In the genomic region with DNA sequence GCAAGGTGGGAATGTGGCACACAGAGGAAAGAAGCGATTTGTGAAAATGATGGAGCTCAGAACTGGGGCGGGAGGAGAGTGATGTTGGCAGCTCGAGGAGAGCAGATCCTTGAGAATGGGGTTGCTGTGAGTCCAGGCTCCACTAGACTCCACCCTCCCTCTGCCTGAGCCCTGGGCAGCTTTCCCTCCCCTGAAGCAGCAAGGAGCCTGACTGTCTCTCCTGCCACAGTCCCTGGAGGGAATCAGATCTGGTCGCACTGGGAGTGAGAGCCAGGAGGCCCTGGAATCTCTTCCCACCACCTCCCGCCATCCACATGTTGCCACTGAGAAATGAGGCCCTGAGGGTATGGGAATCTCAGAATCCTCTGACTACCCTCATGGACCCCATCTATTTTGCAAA, we compare ENCODE assay signal across 23 cellular contexts.
"Had no signal": no experiment of that assay in that cellular context is flagged by ENCODE, and none has a peak within 500 bp of the region (broad histone marks: within the 10 kb centered on the region; RNA-seq: fewer than 3 reads in every experiment).

No MANE protein-coding gene starts in this region.

- H3K27me3 ChIP-seq: right lobe of liver, suprapubic skin, transverse colon, upper lobe of right lung, uterus had no signal

- H3K27me3 Mint-ChIP-seq: natural killer cell treated with Interleukin-12 subunit alpha and Interleukin-12 subunit beta and Interleukin-15 and Interleukin-18, amount 100 ng/mL, for 72 hours; stimulated activated naive CD8-positive, alpha-beta T cell treated with anti-CD3 and anti-CD28 coated beads, Interleukin-15, amount 100 ng/mL, for 72 hours had no signal

- H3K4me1 Mint-ChIP-seq: immature natural killer cell; memory B cell; naive B cell; stimulated activated naive CD8-positive, alpha-beta T cell treated with anti-CD3 and anti-CD28 coated beads, Interleukin-15, amount 100 ng/mL, for 72 hours had no signal

- H3K27ac Mint-ChIP-seq: immature natural killer cell; memory B cell; naive B cell; natural killer cell treated with Interleukin-12 subunit alpha and Interleukin-12 subunit beta and Interleukin-15 and Interleukin-18, amount 100 ng/mL, for 72 hours; progenitor cell of endocrine pancreas; stimulated activated naive CD8-positive, alpha-beta T cell treated with anti-CD3 and anti-CD28 coated beads, Interleukin-15, amount 100 ng/mL, for 72 hours had no signal

- H3K4me3 Mint-ChIP-seq: immature natural killer cell; memory B cell; naive B cell; natural killer cell treated with Interleukin-12 subunit alpha and Interleukin-12 subunit beta and Interleukin-15 and Interleukin-18, amount 100 ng/mL, for 72 hours; neural crest cell; stimulated activated naive CD8-positive, alpha-beta T cell treated with anti-CD3 and anti-CD28 coated beads, Interleukin-15, amount 100 ng/mL, for 72 hours had no signal

- H3K27ac ChIP-seq: lower lobe of right lung, parathyroid adenoma, right lobe of liver, suprapubic skin, transverse colon, upper lobe of right lung, uterus had no signal

- H2AFZ ChIP-seq: parathyroid adenoma had no signal

- H3K36me3 ChIP-seq: lower lobe of right lung, right lobe of liver, suprapubic skin, transverse colon, upper lobe of right lung, uterus had no signal

- H3K9me3 ChIP-seq: lower lobe of right lung, right lobe of liver, suprapubic skin, transverse colon, upper lobe of right lung, uterus had no signal

- DNase-seq: cortex of kidney; hypothalamus; immature natural killer cell; left ventricle myocardium superior; lower lobe of right lung; naive B cell; right lobe of liver; stimulated activated CD4-positive, alpha-beta T cell treated with anti-CD3 and anti-CD28 coated beads, Interleukin-12 subunit alpha, Interleukin-12 subunit beta, amount 100 ng/mL, for 4 hours; stimulated activated CD4-positive, alpha-beta T cell treated with anti-CD3 and anti-CD28 coated beads, Interleukin-1b, Interleukin-23, amount 100 ng/mL, for 48 hours; stimulated activated CD4-positive, alpha-beta T cell treated with anti-CD3 and anti-CD28 coated beads, Interleukin-4, amount 100 ng/mL, for 1 hour; stimulated activated CD8-positive, alpha-beta memory T cell treated with anti-CD3 and anti-CD28 coated beads, Interleukin-4, amount 100 ng/mL, for 48 hours; stimulated activated naive CD4-positive, alpha-beta T cell; stimulated activated naive CD8-positive, alpha-beta T cell treated with anti-CD3 and anti-CD28 coated beads, Interleukin-15, amount 100 ng/mL, for 72 hours; transverse colon; upper lobe of right lung; uterus had no signal

- H3K4me2 ChIP-seq: smooth muscle cell had no signal

- H3K9ac ChIP-seq: parathyroid adenoma had no signal

- H3K79me2 ChIP-seq: parathyroid adenoma had no signal

- H3K9me3 Mint-ChIP-seq: immature natural killer cell; memory B cell; natural killer cell treated with Interleukin-12 subunit alpha and Interleukin-12 subunit beta and Interleukin-15 and Interleukin-18, amount 100 ng/mL, for 72 hours; neural crest cell; stimulated activated naive CD8-positive, alpha-beta T cell treated with anti-CD3 and anti-CD28 coated beads, Interleukin-15, amount 100 ng/mL, for 72 hours had no signal

- H3K4me3 ChIP-seq: lower lobe of right lung, right lobe of liver, smooth muscle cell, suprapubic skin, transverse colon, upper lobe of right lung, uterus had no signal

- ATAC-seq: left ventricle myocardium superior; lower lobe of right lung; natural killer cell treated with Interleukin-12 subunit alpha and Interleukin-12 subunit beta and Interleukin-15 and Interleukin-18, amount 100 ng/mL, for 72 hours; right lobe of liver; stimulated activated naive CD8-positive, alpha-beta T cell treated with anti-CD3 and anti-CD28 coated beads, Interleukin-15, amount 100 ng/mL, for 72 hours; upper lobe of right lung had no signal

- H3K4me1 ChIP-seq: lower lobe of right lung, parathyroid adenoma, right lobe of liver, suprapubic skin, transverse colon, upper lobe of right lung, uterus had no signal

- H3K36me3 Mint-ChIP-seq: memory B cell; naive B cell; natural killer cell treated with Interleukin-12 subunit alpha and Interleukin-12 subunit beta and Interleukin-15 and Interleukin-18, amount 100 ng/mL, for 72 hours had no signal
